Comparison of ENCODE assay signal across 1 cellular context in the genomic region with DNA sequence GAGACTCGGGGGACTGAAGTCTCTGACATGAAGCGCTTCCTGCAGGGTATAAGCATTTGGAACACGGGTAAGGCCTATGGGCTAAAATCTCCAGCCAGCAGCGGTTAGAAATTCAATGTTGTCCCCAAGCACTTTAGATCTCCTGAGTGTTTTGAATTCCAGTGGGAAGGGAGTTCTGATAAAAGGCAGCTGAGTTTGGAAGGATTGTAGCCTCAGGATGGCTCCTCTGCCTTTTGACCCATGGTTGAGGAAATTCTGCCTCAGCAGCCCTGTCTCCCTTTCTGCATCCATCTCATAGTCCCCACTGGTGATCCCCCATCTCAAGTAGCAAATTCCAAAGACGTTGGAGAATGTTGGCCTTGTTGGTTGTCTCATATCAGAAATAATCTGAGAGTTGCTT.
TF ChIP-seq lines count a peak whose summit lies in the region.

No MANE protein-coding gene starts in this region.

TF ChIP-seq in GM23338, 12 proteins besides CTCF, POLR2A, EP300 and RAD21 (continued from another document):
- TF ChIP-seq ZNF462 (CRISPR knock-in tag; IDR thresholded peaks at IDR 0.05) (no peak), ZNF331 (CRISPR knock-in tag; IDR thresholded peaks at IDR 0.05; ENCODE audit: low read depth) (no peak), NANOG (IDR thresholded peaks at IDR 0.05; ENCODE audit: borderline replicate concordance) (no peak), CREB1 (CRISPR knock-in tag; IDR thresholded peaks at IDR 0.05; ENCODE audit: low read depth) (no peak)
